In the genomic region with DNA sequence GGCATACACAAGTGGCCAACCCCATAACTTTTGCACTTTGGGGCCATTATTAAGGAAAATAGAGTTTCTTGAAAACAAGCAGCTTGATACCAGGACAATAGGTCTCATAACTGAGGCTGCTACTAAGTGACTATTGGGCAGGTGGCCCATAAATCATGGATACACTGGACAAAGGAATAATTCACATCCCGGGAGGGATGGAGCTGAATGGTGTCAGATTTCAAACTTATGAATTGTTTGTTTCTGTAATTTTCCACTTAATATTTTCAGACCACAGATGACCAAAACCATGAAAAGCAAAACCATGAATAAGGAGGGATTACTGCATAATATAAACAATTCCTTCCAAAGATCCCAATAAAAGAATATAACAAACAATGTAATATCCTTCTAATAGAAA, we compare ENCODE assay signal across 16 cellular contexts.
DNase-seq lines count a peak whose midpoint lies in the region; ATAC-seq and TF ChIP-seq lines count a peak whose summit lies in the region.
"Had no signal": no experiment of that assay in that cellular context is flagged by ENCODE, and none has a peak within 500 bp of the region (broad histone marks: within the 10 kb centered on the region; RNA-seq: fewer than 3 reads in every experiment).

No MANE protein-coding gene starts in this region.

- no peak overlapping the region for H3K4me2 ChIP-seq in smooth muscle cell
- H3K4me2 ChIP-seq: hepatocyte had no signal

- H2AFZ ChIP-seq in smooth muscle cell (ENCODE audit: low read depth), result no peak overlapping the region
- H2AFZ ChIP-seq: hepatocyte had no signal

- DNase-seq in DMS153 (lab: John Stamatoyannopoulos, UW) (peak; percentile 73), NCI-H1105 (lab: John Stamatoyannopoulos, UW) (peak; percentile 66), SK-N-DZ (ENCODE audit: low spot score) (peak; percentile 3), foreskin keratinocyte (peak in 1 of 2 donors; percentile 22), GM03348 (ENCODE audit: low spot score) (no peak), mesothelial cell of epicardium (ENCODE audit: low spot score in 2 of 2, unreplicated experiment in 2 of 2) (no peak), smooth muscle cell (lab: John Stamatoyannopoulos, UW; ENCODE audit: unreplicated experiment) (no peak)
- DNase-seq: activated CD4-positive, alpha-beta T cell treated with anti-CD3 and anti-CD28 coated beads, Interleukin-2, amount 50 U/mL, for 48 hours; activated naive CD4-positive, alpha-beta T cell treated with anti-CD3 and anti-CD28 coated beads for 36 hours; AML-193; cortex of kidney; Kasumi-1; mesenchymal stem cell; tibial artery had no signal

- peaks cover 21% of the 10 kb centered on the region for H4K20me1 ChIP-seq in smooth muscle cell (ENCODE audit: low read depth)

- no peak overlapping the region for H3K4me3 ChIP-seq in smooth muscle cell
- H3K4me3 ChIP-seq: hepatocyte, tibial artery had no signal

- peaks cover 5% of the 10 kb centered on the region for H3K4me1 Mint-ChIP-seq in mesothelial cell of epicardium

- H3K4me1 ChIP-seq in foreskin keratinocyte (peaks cover 7% of the 10 kb centered on the region), smooth muscle cell (ENCODE audit: low read depth) (peaks cover 11% of the 10 kb centered on the region)

- H3K27me3 ChIP-seq in foreskin keratinocyte, result no peaks in the 10 kb centered on the region
- H3K27me3 ChIP-seq in smooth muscle cell (ENCODE audit: low read depth), result no peaks in the 10 kb centered on the region
- H3K27me3 ChIP-seq: hepatocyte, tibial artery had no signal

- H3K9ac ChIP-seq in smooth muscle cell (ENCODE audit: low read depth), result no peak overlapping the region

- H3K36me3 Mint-ChIP-seq in mesothelial cell of epicardium, result peaks cover 30% of the 10 kb centered on the region

- peaks cover 9% of the 10 kb centered on the region for H3K36me3 ChIP-seq in smooth muscle cell (ENCODE audit: low read depth)

- H3K4me3 Mint-ChIP-seq in mesothelial cell of epicardium, result no peak overlapping the region
- H3K4me3 Mint-ChIP-seq: activated naive CD4-positive, alpha-beta T cell treated with anti-CD3 and anti-CD28 coated beads for 36 hours had no signal

- H3K27ac ChIP-seq in foreskin keratinocyte (no peak overlapping the region), smooth muscle cell (ENCODE audit: low read depth) (no peak overlapping the region)
- H3K27ac ChIP-seq: hepatocyte, tibial artery had no signal

- WGBS in smooth muscle cell (ENCODE audit: low lambda C conversion rate), result 50% methylated on average over 1 of the region's 1 CpG

- no peak overlapping the region for H3K27ac Mint-ChIP-seq in mesothelial cell of epicardium
- H3K27ac Mint-ChIP-seq: activated naive CD4-positive, alpha-beta T cell treated with anti-CD3 and anti-CD28 coated beads for 36 hours had no signal

- no peaks in the 10 kb centered on the region for H3F3A ChIP-seq in smooth muscle cell (ENCODE audit: low read depth)

- peak; percentile 46 for ATAC-seq in foreskin keratinocyte
- ATAC-seq in GM21528 (IDR thresholded peaks at IDR 0.05; ENCODE audit: low FRiP score, unreplicated experiment), result no peak

- TF ChIP-seq CTCF in foreskin keratinocyte (conservative IDR thresholded peaks at IDR 0.05) (no peak), mesothelial cell of epicardium (IDR thresholded peaks at IDR 0.05; ENCODE audit: unreplicated experiment) (no peak), smooth muscle cell (IDR thresholded peaks at IDR 0.05; ENCODE audit: borderline replicate concordance, insufficient read depth, poor library complexity, severe bottlenecking) (no peak)

- no peaks in the 10 kb centered on the region for H3K9me3 ChIP-seq in smooth muscle cell (replicated peaks; ENCODE audit: low read depth)
- H3K9me3 ChIP-seq: tibial artery had no signal

- H3K27me3 Mint-ChIP-seq in mesothelial cell of epicardium (ENCODE audit: low read depth), result no peaks in the 10 kb centered on the region

- H3K79me2 ChIP-seq in smooth muscle cell (ENCODE audit: low read depth), result peaks cover 10% of the 10 kb centered on the region

- H3K9me3 Mint-ChIP-seq in mesothelial cell of epicardium, result no peaks in the 10 kb centered on the region
- H3K9me3 Mint-ChIP-seq: activated naive CD4-positive, alpha-beta T cell treated with anti-CD3 and anti-CD28 coated beads for 36 hours had no signal

Comparison
In these comparisons a context has a peak if more than half of its experiments do, and no peak if none do; other contexts are left out.
1. DNase-seq: peak in DMS153 (single experiment), NCI-H1105 (single experiment) and SK-N-DZ (single experiment); none in GM03348 (single experiment), mesothelial cell of epicardium (0 of 2) and smooth muscle cell (single experiment).